18 cellular contexts compared by ENCODE assay signal in genomic region chr2:140791802-140792201, GRCh38.
DNase-seq lines count a peak whose midpoint lies in the region; ATAC-seq and TF ChIP-seq lines count a peak whose summit lies in the region.
"Had no signal": no experiment of that assay in that cellular context is flagged by ENCODE, and none has a peak within 500 bp of the region (broad histone marks: within the 10 kb centered on the region; RNA-seq: fewer than 3 reads in every experiment).

No MANE protein-coding gene starts in this region.

- DNase-seq in MCF 10A (ENCODE audit: unreplicated experiment) (peak; percentile 11), breast epithelium (ENCODE audit: low spot score in 2 of 2) (no peak), RWPE2 (ENCODE audit: low spot score) (no peak), inferior parietal cortex (ENCODE audit: extremely low spot score) (peak; percentile 4), left cardiac atrium (no peak), DMS114 treated with DMSO at 0.1 percent for 48 hours (lab: John Stamatoyannopoulos, UW; ENCODE audit: unreplicated experiment) (no peak)
- DNase-seq: 8988T; DMS79 treated with DMSO at 0.1 percent for 48 hours; KBM-7; MG63; NCI-H2029; NCI-H446 treated with DMSO at 0.1 percent for 48 hours; NCI-H526; NCI-H82; NK-92 treated with Interleukin-12 subunit alpha and Interleukin-12 subunit beta, amount 100 ng/mL, for 24 hours; RPMI8226; SHP77 treated with DMSO at 0.1 percent for 48 hours had no signal

- H3K9me3 ChIP-seq in breast epithelium (no peaks in the 10 kb centered on the region), RWPE2 (ENCODE audit: severe bottlenecking) (no peaks in the 10 kb centered on the region)
- H3K9me3 ChIP-seq: MG63 had no signal

- intact Hi-C loops in MCF 10A (cut with micrococcal nuclease), result no loop called here
- intact Hi-C loops in breast epithelium (cut with DNase I; ENCODE audit: low total_unique reads), result no loop called here
- intact Hi-C loops in left cardiac atrium (cut with DNase I), result no loop called here

- H3K27ac Mint-ChIP-seq in MCF 10A (ENCODE audit: low read depth, unreplicated experiment), result no peak overlapping the region

- no peaks in the 10 kb centered on the region for H3K4me1 Mint-ChIP-seq in MCF 10A (ENCODE audit: insufficient read depth, unreplicated experiment)

- H3K4me3 Mint-ChIP-seq in MCF 10A (ENCODE audit: unreplicated experiment), result no peak overlapping the region

- no peak overlapping the region for H3K4me3 ChIP-seq in breast epithelium
- no peak overlapping the region for H3K4me3 ChIP-seq in RWPE2 (ENCODE audit: severe bottlenecking)
- H3K4me3 ChIP-seq: MG63 had no signal

- BruUV-seq in MCF 10A (replicated peaks; lab: Mats Ljungman, UMichigan), result no TSS peak

- TF ChIP-seq POLR2A in breast epithelium (IDR thresholded peaks at IDR 0.05), result no peak

- ATAC-seq in RWPE2 (ENCODE audit: low read depth) (peak; percentile 71), GM19397 (IDR thresholded peaks at IDR 0.05; ENCODE audit: unreplicated experiment) (no peak), left cardiac atrium (no peak)

- TF ChIP-seq CTCF in MCF 10A (IDR thresholded peaks at IDR 0.05; ENCODE audit: unreplicated experiment), result no peak
- no peak for TF ChIP-seq CTCF in breast epithelium (IDR thresholded peaks at IDR 0.05)
- TF ChIP-seq CTCF in RWPE2 (IDR thresholded peaks at IDR 0.05; ENCODE audit: poor library complexity, severe bottlenecking), result no peak

- CTCF ChIA-PET in MCF 10A (lab: Yijun Ruan, JAX), result interaction anchor here (0.6 kb wide), 1 partner anchor 43 kb away, joined by 3 read pairs; no protein-coding TSS in a partner anchor

- H3K27ac ChIP-seq in breast epithelium, result no peak overlapping the region
- H3K27ac ChIP-seq in RWPE2 (ENCODE audit: poor library complexity, severe bottlenecking), result no peak overlapping the region

- H3K36me3 ChIP-seq in breast epithelium (no peaks in the 10 kb centered on the region), RWPE2 (ENCODE audit: low read depth) (no peaks in the 10 kb centered on the region)
- H3K36me3 ChIP-seq: MG63 had no signal

- POLR2A ChIA-PET in MCF 10A (lab: Yijun Ruan, JAX), result no interaction called here

- H3K4me1 ChIP-seq in breast epithelium (no peaks in the 10 kb centered on the region), RWPE2 (ENCODE audit: insufficient read depth, poor library complexity, severe bottlenecking) (no peaks in the 10 kb centered on the region)

- peaks cover 33% of the 10 kb centered on the region for H3K27me3 Mint-ChIP-seq in MCF 10A (ENCODE audit: insufficient read depth, unreplicated experiment)

- H3K36me3 Mint-ChIP-seq in MCF 10A (ENCODE audit: insufficient read depth, unreplicated experiment), result no peaks in the 10 kb centered on the region

- H3K9me3 Mint-ChIP-seq in MCF 10A (ENCODE audit: unreplicated experiment), result no peaks in the 10 kb centered on the region

- H3K27me3 ChIP-seq in breast epithelium, result no peaks in the 10 kb centered on the region
- H3K27me3 ChIP-seq in RWPE2 (ENCODE audit: insufficient read depth, poor library complexity, severe bottlenecking), result no peaks in the 10 kb centered on the region
- H3K27me3 ChIP-seq: MG63 had no signal

Comparison
In these comparisons a context has a peak if more than half of its experiments do, and no peak if none do; other contexts are left out.
1. DNase-seq: peak in MCF 10A (single experiment) and inferior parietal cortex (single experiment); none in breast epithelium (0 of 2), RWPE2 (single experiment), left cardiac atrium (single experiment) and DMS114 treated with DMSO at 0.1 percent for 48 hours (single experiment).